Comparison of ENCODE assay signal across 8 cellular contexts in genomic region chr16:4425378-4426020, GRCh38. TPM values are rescaled to one million over a fixed set of nuclear protein-coding genes. Genes with fewer than 3 reads are reported as not detected.
DNase-seq lines count a peak whose midpoint lies in the region; ATAC-seq and TF ChIP-seq lines count a peak whose summit lies in the region.

DNAJA3 (plus strand) TSS chr16:4425868; CDS start chr16:4425882, 14 bp downstream.

- CTCF ChIA-PET in T-cell (lab: Charles Lee) = no interaction called here

- in situ Hi-C loops in GM13977 (cut with MboI; ENCODE audit: low pct_unique_long_range_greater_than_20kb, low sequenced_read_pairs, unreplicated experiment) (no loop called here), transverse colon (cut with MboI; ENCODE audit: low pct_ligation_motif_present in 1 of 4, low pct_unique_long_range_greater_than_20kb in 1 of 4, low sequenced_read_pairs in 3 of 4) (no loop called here)

- H3K27me3 Mint-ChIP-seq in T-cell = no peaks in the 10 kb centered on the region

- H3K36me3 ChIP-seq in heart right ventricle (peaks cover 0 to 23% (median 0%) of the 10 kb centered on the region in 9 donors), transverse colon (no peaks in the 10 kb centered on the region)

- no peak for TF ChIP-seq EP300 in transverse colon (IDR thresholded peaks at IDR 0.05; ENCODE audit: low read depth)

- TF ChIP-seq POLR2A in transverse colon (IDR thresholded peaks at IDR 0.05) = peak; percentile 81

- H3K9me3 ChIP-seq in heart right ventricle (no peaks in the 10 kb centered on the region), transverse colon (no peaks in the 10 kb centered on the region)

- POLR2A ChIA-PET in T-cell (lab: Charles Lee) = no interaction called here

- H3K4me1 ChIP-seq in heart right ventricle = peaks cover 0 to 36% (median 21%) of the 10 kb centered on the region in 9 donors
- H3K4me1 ChIP-seq in transverse colon = peaks cover 4 to 25% (median 22%) of the 10 kb centered on the region in 4 donors

- ATAC-seq in HG02870 (IDR thresholded peaks at IDR 0.05; ENCODE audit: unreplicated experiment) = peak; percentile 86
- ATAC-seq in T-cell (replicated peaks in 1 of 4) = peak; percentile 90 to 93 (median 92)
- ATAC-seq in heart right ventricle = peak; percentile 97 to 99 (median 98)

- H3K36me3 Mint-ChIP-seq in T-cell = peaks cover 4% of the 10 kb centered on the region

- intact Hi-C loops in heart right ventricle (cut with DNase I) (loop anchor here in 1 of 10 donors (5.0 kb wide), 1 partner anchor 52 kb away; the partner anchor contains the start of gene HMOX2), transverse colon (cut with DNase I; ENCODE audit: low total_unique reads) (no loop called here)

- H3K4me3 ChIP-seq in heart right ventricle (peak within 1 kb of the TSS; percentile 69 to 97 (median 83)), transverse colon (peak within 1 kb of the TSS; percentile 65 to 86 (median 80))

- no peak for TF ChIP-seq CTCF in GM13977 (IDR thresholded peaks at IDR 0.05; ENCODE audit: extremely low read depth, insufficient read depth, missing control alignments)
- TF ChIP-seq CTCF in heart right ventricle (IDR thresholded peaks at IDR 0.05) = peak in 1 of 9 donors; percentile 6
- peak in 1 of 5 experiments; percentile 10 for TF ChIP-seq CTCF in transverse colon (IDR thresholded peaks at IDR 0.05)

- no peaks in the 10 kb centered on the region for H3K27me3 ChIP-seq in heart right ventricle
- H3K27me3 ChIP-seq in transverse colon = no peaks in the 10 kb centered on the region

- peak within 1 kb of the TSS; percentile 98 to 100 for H3K27ac Mint-ChIP-seq in T-cell

- H3K4me3 Mint-ChIP-seq in T-cell = peak within 1 kb of the TSS; percentile 85 to 89 (median 89)

- H3K4me1 Mint-ChIP-seq in T-cell = peaks cover 27 to 32% (median 29%) of the 10 kb centered on the region in 3 donors

- no peaks in the 10 kb centered on the region for H3K9me3 Mint-ChIP-seq in T-cell

- DNase-seq in GM13977 (ENCODE audit: low spot score) (peak; percentile 98), NCI-H146 (lab: John Stamatoyannopoulos, UW) (peak; percentile 94), T-cell (peak; percentile 83 to 95 (median 91)), heart right ventricle (peak; percentile 90 to 93), pons (ENCODE audit: low spot score) (peak; percentile 95), transverse colon (peak; percentile 91)

- H3K27ac ChIP-seq in adipose tissue (ENCODE audit: low read depth, low read length) (peak within 1 kb of the TSS; percentile 68), heart right ventricle (peak within 1 kb of the TSS; percentile 90 to 99 (median 96)), transverse colon (peak within 1 kb of the TSS; percentile 87 to 97 (median 95))

- 0% methylated on average over 61 to 68 of the region's 68 CpGs for WGBS in adipose tissue, 3 donors
- 0% methylated on average over 65 to 68 of the region's 68 CpGs for WGBS in heart right ventricle, 2 donors
- WGBS in transverse colon (ENCODE audit: low coverage in 1 of 2), 2 donors = 0 to 1% methylated on average over 11 to 68 of the region's 68 CpGs

RNA-seq across cellular contexts. Expression of gene DNAJA3, which starts in this region (rescaled TPM):
- total RNA-seq in T-cell = 10 to 100 TPM; 37.7 to 73.8 (median 65.7) TPM
- 10 to 100 TPM; 21.6 to 35.5 (median 27.0) TPM for polyA plus RNA-seq in adipose tissue
- 10 to 100 TPM; 51.4 to 76.7 (median 72.5) TPM for total RNA-seq in heart right ventricle
- 10 to 100 TPM; 29.0 to 52.1 TPM for polyA plus RNA-seq in heart right ventricle
- total RNA-seq in transverse colon = 100 to 1,000 TPM in 1 of 4 donors, 10 to 100 TPM in 3; 49.0 to 126 (median 75.5) TPM

Comparison
In these comparisons a context has a peak if more than half of its experiments do, and no peak if none do; other contexts are left out.
1. Peak in every context shown above with its lines: DNase-seq, ATAC-seq, H3K4me3 ChIP-seq and H3K27ac ChIP-seq.